ENCODE assay signal across 10 cellular contexts in the genomic region with DNA sequence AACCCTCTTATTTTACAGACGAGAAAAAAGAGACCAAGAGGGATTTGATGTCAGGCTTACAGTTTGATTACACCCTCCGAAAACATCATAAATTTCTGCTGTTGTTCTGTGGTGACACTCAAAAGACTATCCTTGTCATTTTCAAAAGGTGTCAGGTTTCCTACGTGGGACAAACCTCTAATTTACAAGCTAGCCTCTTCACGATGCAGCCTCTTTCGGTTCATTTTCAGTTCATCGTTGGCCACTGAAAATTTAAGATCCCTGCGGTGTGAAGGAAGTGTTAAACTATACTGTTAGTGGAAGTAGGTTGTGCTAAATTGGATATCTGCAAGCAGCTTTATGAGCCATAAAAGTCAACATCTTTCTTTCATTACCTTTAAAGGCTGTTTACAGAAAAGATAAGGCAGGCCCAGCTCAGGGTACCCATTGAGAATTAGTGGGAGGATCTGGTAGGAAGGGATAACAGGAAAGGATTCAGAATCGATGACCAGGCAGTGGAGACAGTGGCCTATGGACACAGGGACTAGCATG.
DNase-seq lines count a peak whose midpoint lies in the region; ATAC-seq, FAIRE-seq and TF ChIP-seq lines count a peak whose summit lies in the region.
"Had no signal": no experiment of that assay in that cellular context is flagged by ENCODE, and none has a peak within 500 bp of the region (broad histone marks: within the 10 kb centered on the region; RNA-seq: fewer than 3 reads in every experiment).

No MANE protein-coding gene starts in this region.

- H4K8ac ChIP-seq in H9 (replicated peaks; ENCODE audit: insufficient read length, low read depth, low read length), result no peak overlapping the region

- H2BK120ac ChIP-seq in H9 (ENCODE audit: low read depth, low read length, poor library complexity, severe bottlenecking), result no peak overlapping the region

- peak overlapping the region; percentile 40 for H3K9ac ChIP-seq in keratinocyte (ENCODE audit: control insufficient read depth, extremely low read depth, insufficient read depth, low read length)
- no peak overlapping the region for H3K9ac ChIP-seq in H9 (ENCODE audit: extremely low read depth, insufficient read length, low read length)

- H3K18ac ChIP-seq in H9 (ENCODE audit: insufficient read length, low read depth, low read length), result no peak overlapping the region

- H3K9me3 Mint-ChIP-seq in H9, result no peaks in the 10 kb centered on the region; a peak in 3 of 5 replicates
- H3K9me3 Mint-ChIP-seq: activated naive CD4-positive, alpha-beta T cell treated with anti-CD3 and anti-CD28 coated beads, Interleukin-2, amount 50 U/mL, for 24 hours had no signal

- H3T11ph ChIP-seq in H9 (ENCODE audit: low read length), result no peak overlapping the region

- FAIRE-seq in keratinocyte (lab: Jason Lieb, UNC), result no peak

- H2AFZ ChIP-seq in keratinocyte (ENCODE audit: control insufficient read depth, low read length) (no peak overlapping the region), H9 (ENCODE audit: low read length) (no peak overlapping the region)

- H3K27me3 ChIP-seq in keratinocyte (ENCODE audit: control insufficient read depth, extremely low read depth, insufficient read depth, low read length), result no peaks in the 10 kb centered on the region
- no peaks in the 10 kb centered on the region for H3K27me3 ChIP-seq in H9 (ENCODE audit: insufficient read depth, low read length)

- no peaks in the 10 kb centered on the region for H3K23me2 ChIP-seq in H9 (ENCODE audit: insufficient read length, low read depth, low read length, poor library complexity, severe bottlenecking)

- H4K20me1 ChIP-seq in keratinocyte (ENCODE audit: control insufficient read depth, extremely low read depth, insufficient read depth, low read length), result no peaks in the 10 kb centered on the region
- H4K20me1 ChIP-seq in H9 (ENCODE audit: control insufficient read depth, insufficient read depth, insufficient read length), result no peaks in the 10 kb centered on the region

- H2AK5ac ChIP-seq in H9 (ENCODE audit: insufficient read length, low read length), result no peak overlapping the region

- H2BK20ac ChIP-seq in H9 (ENCODE audit: low read depth, low read length, poor library complexity, severe bottlenecking), result no peak overlapping the region

- no peak overlapping the region for H2BK12ac ChIP-seq in H9 (ENCODE audit: insufficient read length, low read depth, low read length)

- DNase-seq in NCI-H345 (lab: John Stamatoyannopoulos, UW) (peak; percentile 76), keratinocyte (ENCODE audit: low read depth, low spot score) (no peak), H9 (no peak), globus pallidus (ENCODE audit: low spot score) (no peak)
- DNase-seq: NCI-H524 had no signal

- no CpG with 5 or more reads among the region's 8 CpGs for WGBS in H9 (ENCODE audit: extremely low coverage, insufficient read length, low lambda C conversion rate)

- H3K4me3 ChIP-seq in keratinocyte (ENCODE audit: control insufficient read depth in 2 of 3, extremely low read depth in 1 of 3, insufficient read depth in 2 of 3, low read depth in 1 of 3, low read length in 3 of 3), result no peak overlapping the region

- H3K27ac ChIP-seq in keratinocyte (ENCODE audit: control insufficient read depth, insufficient read depth, low read length) (peak overlapping the region; percentile 80), H9 (ENCODE audit: insufficient read length, low read depth, low read length) (no peak overlapping the region)

- peaks cover 26% of the 10 kb centered on the region for H3K4me1 ChIP-seq in keratinocyte (ENCODE audit: control insufficient read depth, extremely low read depth, insufficient read depth, low read length)
- H3K4me1 ChIP-seq in H9 (ENCODE audit: insufficient read depth, low read length), result no peaks in the 10 kb centered on the region; the same call in 1 of the 2 replicates

- H3K9me1 ChIP-seq in keratinocyte (ENCODE audit: control insufficient read depth, extremely low read depth, insufficient read depth, low read length), result no peaks in the 10 kb centered on the region

- no peaks in the 10 kb centered on the region for H3K36me3 ChIP-seq in keratinocyte (ENCODE audit: control insufficient read depth in 2 of 2, extremely low read depth in 1 of 2, insufficient read depth in 2 of 2, low read length in 2 of 2)

- TF ChIP-seq CTCF in keratinocyte (optimal IDR thresholded peaks at IDR 0.05 in 1 of 3, IDR thresholded peaks at IDR 0.05 in 1 of 3, conservative IDR thresholded peaks at IDR 0.05 in 1 of 3; ENCODE audit: extremely low read depth in 1 of 3, insufficient read depth in 2 of 3, low read length in 3 of 3) (no peak), H9 (conservative IDR thresholded peaks at IDR 0.05) (no peak)

- no peak overlapping the region for H3K56ac ChIP-seq in H9 (ENCODE audit: insufficient read length, low read depth, low read length)

- H3K27ac Mint-ChIP-seq in H9, result no peak overlapping the region; a peak in 2 of 7 replicates
- H3K27ac Mint-ChIP-seq: activated naive CD4-positive, alpha-beta T cell treated with anti-CD3 and anti-CD28 coated beads, Interleukin-2, amount 50 U/mL, for 24 hours had no signal

- no peak overlapping the region for H2BK5ac ChIP-seq in H9 (ENCODE audit: insufficient read length, low read length)

- no peaks in the 10 kb centered on the region; a peak in 1 of 7 replicates for H3K36me3 Mint-ChIP-seq in H9 (ENCODE audit: insufficient read depth in 1 of 3, low read depth in 3 of 3)
- H3K36me3 Mint-ChIP-seq: activated naive CD4-positive, alpha-beta T cell treated with anti-CD3 and anti-CD28 coated beads, Interleukin-2, amount 50 U/mL, for 24 hours had no signal

- no peak overlapping the region for H3K23ac ChIP-seq in H9 (ENCODE audit: insufficient read length, low read depth, low read length)

- no peak overlapping the region for H3K14ac ChIP-seq in H9 (ENCODE audit: insufficient read depth, low read length)

- no peak overlapping the region for H4K91ac ChIP-seq in H9 (ENCODE audit: insufficient read length, low read depth, low read length)

- no peak overlapping the region for H4K5ac ChIP-seq in H9 (ENCODE audit: insufficient read length, low read depth, low read length)

- H3K79me2 ChIP-seq in keratinocyte (ENCODE audit: control insufficient read depth, insufficient read depth, low read length) (no peaks in the 10 kb centered on the region), H9 (ENCODE audit: insufficient read depth, low read length) (no peaks in the 10 kb centered on the region)

- H3K27me3 Mint-ChIP-seq in H9 (ENCODE audit: low read depth), result no peaks in the 10 kb centered on the region

- no peak overlapping the region for H3K4me3 Mint-ChIP-seq in H9
- H3K4me3 Mint-ChIP-seq: activated naive CD4-positive, alpha-beta T cell treated with anti-CD3 and anti-CD28 coated beads, Interleukin-2, amount 50 U/mL, for 24 hours had no signal

- H2BK15ac ChIP-seq in H9 (ENCODE audit: low read depth, low read length), result no peak overlapping the region

- no peaks in the 10 kb centered on the region for H3K79me1 ChIP-seq in H9 (ENCODE audit: insufficient read depth, low read depth, low read length, poor library complexity, severe bottlenecking)

- dilution Hi-C loops in keratinocyte (cut with MboI; ENCODE audit: extremely low pct_ligation_motif_present, low sequenced_read_pairs), result no loop called here

- ATAC-seq in GM19372 (IDR thresholded peaks at IDR 0.05; ENCODE audit: low read depth, unreplicated experiment) (peak; percentile 43), HG03565 (IDR thresholded peaks at IDR 0.05; ENCODE audit: unreplicated experiment) (peak; percentile 18), HG02938 (IDR thresholded peaks at IDR 0.05; ENCODE audit: unreplicated experiment) (no peak), HG03175 (IDR thresholded peaks at IDR 0.05; ENCODE audit: unreplicated experiment) (no peak)

- H3K4me2 ChIP-seq in keratinocyte (ENCODE audit: control insufficient read depth, extremely low read depth, insufficient read depth, low read depth, low read length), result peak overlapping the region; percentile 36
- H3K4me2 ChIP-seq in H9 (ENCODE audit: insufficient read depth, insufficient read length, low read length), result no peak overlapping the region

- no peak overlapping the region for H3K4ac ChIP-seq in H9 (ENCODE audit: low read depth, low read length)

- no peaks in the 10 kb centered on the region for H3K9me3 ChIP-seq in keratinocyte (ENCODE audit: control insufficient read depth, low read depth, low read length)
- no peaks in the 10 kb centered on the region for H3K9me3 ChIP-seq in H9 (ENCODE audit: control insufficient read depth, low read depth, low read length)

- H3K4me1 Mint-ChIP-seq in H9, result peaks cover 15 to 17% of the 10 kb centered on the region in 2 experiments
- H3K4me1 Mint-ChIP-seq: activated naive CD4-positive, alpha-beta T cell treated with anti-CD3 and anti-CD28 coated beads, Interleukin-2, amount 50 U/mL, for 24 hours had no signal

Comparison
In these comparisons a context has a peak if more than half of its experiments do, and no peak if none do; other contexts are left out.
1. ATAC-seq: peak in GM19372 (single experiment) and HG03565 (single experiment); none in HG02938 (single experiment) and HG03175 (single experiment).